1 cellular context compared by ENCODE assay signal in genomic region chr17:42554250-42555121, GRCh38.
TF ChIP-seq lines count a peak whose summit lies in the region.

No MANE protein-coding gene starts in this region.

TF ChIP-seq in HepG2, 621 proteins besides CTCF, POLR2A, EP300 and RAD21 (continued from another document and continues in another):
- no peak; the same call in 1 of the 2 replicates for TF ChIP-seq KIAA2018 (CRISPR knock-in tag; IDR thresholded peaks at IDR 0.05; ENCODE audit: borderline replicate concordance)
- TF ChIP-seq ZXDC (CRISPR knock-in tag; IDR thresholded peaks at IDR 0.05), result peak; percentile 98
- peak; percentile 66; the same call in 1 of the 2 replicates for TF ChIP-seq NFE2L1 (CRISPR knock-in tag; IDR thresholded peaks at IDR 0.05; ENCODE audit: borderline replicate concordance)
- no peak; the same call in 1 of the 2 replicates for TF ChIP-seq MYNN (CRISPR knock-in tag; IDR thresholded peaks at IDR 0.05; ENCODE audit: low read depth)
- peak; percentile 78 for TF ChIP-seq ZNF777 (CRISPR knock-in tag; IDR thresholded peaks at IDR 0.05)
- TF ChIP-seq ARID2 (CRISPR knock-in tag; IDR thresholded peaks at IDR 0.05; ENCODE audit: borderline replicate concordance), result no peak; the same call in 1 of the 2 replicates
- TF ChIP-seq POGK (CRISPR knock-in tag; conservative IDR thresholded peaks at IDR 0.05), result 0 out of 2 replicates have a peak, but pooled peaks have one; percentile 26
- TF ChIP-seq BRF2 (CRISPR knock-in tag; IDR thresholded peaks at IDR 0.05), result no peak
- TF ChIP-seq AKNA (CRISPR knock-in tag; IDR thresholded peaks at IDR 0.05; ENCODE audit: borderline replicate concordance), result no peak
- TF ChIP-seq ZNF781 (CRISPR knock-in tag; IDR thresholded peaks at IDR 0.05; ENCODE audit: borderline replicate concordance, not compliant biosample characterization), result peak; percentile 74
- peak; percentile 100 for TF ChIP-seq ZNF275 (CRISPR knock-in tag; IDR thresholded peaks at IDR 0.05; ENCODE audit: borderline replicate concordance)
- TF ChIP-seq ARNT (IDR thresholded peaks at IDR 0.05), result no peak
- no peak for TF ChIP-seq ZNF773 (CRISPR knock-in tag; IDR thresholded peaks at IDR 0.05; ENCODE audit: borderline replicate concordance)
- peak; percentile 98 for TF ChIP-seq ELF3 (CRISPR knock-in tag; IDR thresholded peaks at IDR 0.05)
- 0 out of 2 replicates have a peak, but pooled peaks have one; percentile 20 for TF ChIP-seq HMG20B (CRISPR knock-in tag; conservative IDR thresholded peaks at IDR 0.05)
- TF ChIP-seq BHLHE40 (IDR thresholded peaks at IDR 0.05; ENCODE audit: low read length), result no peak
- peak; percentile 24; the same call in 1 of the 2 replicates for TF ChIP-seq ZNF343 (CRISPR knock-in tag; IDR thresholded peaks at IDR 0.05)
- TF ChIP-seq HNRNPLL (IDR thresholded peaks at IDR 0.05; ENCODE audit: low read depth, low read length, poor library complexity, severe bottlenecking), result peak; percentile 99
- no peak for TF ChIP-seq MLLT10 (CRISPR knock-in tag; IDR thresholded peaks at IDR 0.05)
- no peak for TF ChIP-seq ZNF24 (IDR thresholded peaks at IDR 0.05)
- peak; percentile 98 for TF ChIP-seq ZNF792 (CRISPR knock-in tag; IDR thresholded peaks at IDR 0.05)
- peak; percentile 99 for TF ChIP-seq HDAC1 (CRISPR knock-in tag; IDR thresholded peaks at IDR 0.05)
- TF ChIP-seq ZBTB44 (CRISPR knock-in tag; IDR thresholded peaks at IDR 0.05), result no peak
- TF ChIP-seq ARNT2 (CRISPR knock-in tag; IDR thresholded peaks at IDR 0.05; ENCODE audit: low read depth), result peak; percentile 83
- TF ChIP-seq CREBL2 (CRISPR knock-in tag; IDR thresholded peaks at IDR 0.05; ENCODE audit: borderline replicate concordance), result no peak
- TF ChIP-seq ZMAT3 (CRISPR knock-in tag; conservative IDR thresholded peaks at IDR 0.05), result peak; percentile 99
- peak; percentile 77 for TF ChIP-seq ASH2L (IDR thresholded peaks at IDR 0.05; ENCODE audit: insufficient read length, low read depth, low read length)
- peak; percentile 74 for TF ChIP-seq GATAD2A (CRISPR knock-in tag; IDR thresholded peaks at IDR 0.05)
- TF ChIP-seq KDM1A (CRISPR knock-in tag; IDR thresholded peaks at IDR 0.05), result no peak
- TF ChIP-seq PPARG (CRISPR knock-in tag; conservative IDR thresholded peaks at IDR 0.05), result peak; percentile 61; the same call in 1 of the 2 replicates
- no peak for TF ChIP-seq SIN3B (IDR thresholded peaks at IDR 0.05; ENCODE audit: low read length)
- peak; percentile 98 for TF ChIP-seq HOXA3 (CRISPR knock-in tag; IDR thresholded peaks at IDR 0.05)
- 0 out of 2 replicates have a peak, but pooled peaks have one; percentile 32 for TF ChIP-seq SNAPC2 (CRISPR knock-in tag; IDR thresholded peaks at IDR 0.05)
- TF ChIP-seq ZNF883 (CRISPR knock-in tag; IDR thresholded peaks at IDR 0.05; ENCODE audit: not compliant biosample characterization), result peak; percentile 59
- TF ChIP-seq ZNF441 (CRISPR knock-in tag; IDR thresholded peaks at IDR 0.05; ENCODE audit: borderline replicate concordance), result peak; percentile 90
- no peak for TF ChIP-seq MBNL3 (CRISPR knock-in tag; conservative IDR thresholded peaks at IDR 0.05)
- no peak for TF ChIP-seq SUZ12 (IDR thresholded peaks at IDR 0.05; ENCODE audit: low read depth, low read length)
- no peak for TF ChIP-seq CHCHD3 (CRISPR knock-in tag; IDR thresholded peaks at IDR 0.05)
- peak; percentile 96 for TF ChIP-seq ZNF451 (CRISPR knock-in tag; IDR thresholded peaks at IDR 0.05)
- no peak for TF ChIP-seq ZNF20 (CRISPR knock-in tag; IDR thresholded peaks at IDR 0.05)
- no peak for TF ChIP-seq ZBTB20 (CRISPR knock-in tag; IDR thresholded peaks at IDR 0.05; ENCODE audit: borderline replicate concordance, low read depth)
